8 cellular contexts compared by ENCODE assay signal in the genomic region with DNA sequence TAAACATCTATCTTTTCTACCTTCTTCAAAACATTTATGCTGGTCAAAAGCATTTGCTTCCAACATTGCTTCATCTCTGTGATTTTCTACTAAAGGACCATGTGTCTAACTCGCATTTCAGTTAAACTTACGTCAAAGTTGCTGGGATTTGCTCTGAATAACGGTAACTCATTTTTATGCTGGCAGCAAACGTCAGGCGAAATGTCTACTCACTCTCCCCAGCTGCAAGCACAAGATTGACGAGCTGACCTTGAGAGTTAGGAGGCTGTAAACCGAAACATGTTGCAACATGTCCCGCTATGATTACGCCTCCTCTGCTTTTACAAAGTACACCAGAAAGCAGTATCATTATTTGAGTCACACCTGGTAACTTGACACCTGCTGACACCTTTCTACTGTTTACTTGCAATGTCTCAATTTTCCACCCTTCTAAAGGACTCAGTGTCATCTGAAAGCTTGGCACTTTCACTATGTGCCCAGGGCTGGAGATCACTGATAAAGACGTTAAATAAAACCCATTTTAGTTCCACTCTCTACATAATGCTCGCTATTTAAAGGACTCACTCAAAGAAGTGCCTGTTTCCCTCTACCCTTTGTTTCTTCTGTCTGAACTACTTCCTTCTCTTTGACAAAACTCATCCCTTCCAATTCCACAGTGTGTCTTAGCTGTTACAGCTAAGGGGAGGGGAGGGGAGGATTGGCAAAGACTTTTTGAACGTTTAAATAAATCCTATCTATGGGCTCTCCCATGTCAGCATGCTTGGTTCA.
DNase-seq lines count a peak whose midpoint lies in the region; ATAC-seq and TF ChIP-seq lines count a peak whose summit lies in the region.

No MANE protein-coding gene starts in this region.

- peak overlapping the region; percentile 70 for H3K4me2 ChIP-seq in PC-3 (ENCODE audit: low read length)

- no peaks in the 10 kb centered on the region for H4K20me1 ChIP-seq in PC-3 (ENCODE audit: low read length)

- peaks cover 31% of the 10 kb centered on the region for H3K4me1 ChIP-seq in PC-3 (ENCODE audit: insufficient read depth, low read length)
- peaks cover 3% of the 10 kb centered on the region for H3K4me1 ChIP-seq in colonic mucosa
- H3K4me1 ChIP-seq in muscle layer of duodenum (ENCODE audit: control insufficient read depth in 1 of 2, insufficient read depth in 2 of 2, low read length in 2 of 2), result peaks cover 0 to 5% of the 10 kb centered on the region in 2 donors

- peaks cover 30% of the 10 kb centered on the region for H3K79me2 ChIP-seq in PC-3 (ENCODE audit: low read length)

- TF ChIP-seq EP300 in Ishikawa (IDR thresholded peaks at IDR 0.05; ENCODE audit: borderline replicate concordance), result no peak

- POLR2A ChIA-PET in PC-3 (lab: Charles Lee; ENCODE audit: unreplicated experiment), result no interaction called here

- peak; percentile 69 for ATAC-seq in GM18505 (IDR thresholded peaks at IDR 0.05; ENCODE audit: unreplicated experiment)
- peak; percentile 74 for ATAC-seq in GM21825 (IDR thresholded peaks at IDR 0.05; ENCODE audit: unreplicated experiment)
- ATAC-seq in PC-3, result peak; percentile 41

- intact Hi-C loops in PC-3 (cut with micrococcal nuclease) (no loop called here), colonic mucosa (cut with DNase I) (no loop called here)

- no peaks in the 10 kb centered on the region for H3K9me2 ChIP-seq in PC-3 (replicated peaks; ENCODE audit: low read length)

- no peak overlapping the region for H2AFZ ChIP-seq in PC-3 (ENCODE audit: low read length)

- peak overlapping the region; percentile 48 for H3K27ac ChIP-seq in PC-3 (ENCODE audit: low read length)
- no peak overlapping the region for H3K27ac ChIP-seq in colonic mucosa
- peak overlapping the region; percentile 7 for H3K27ac ChIP-seq in muscle layer of duodenum (ENCODE audit: low read length)

- H3F3A ChIP-seq in PC-3 (ENCODE audit: low read length, unreplicated experiment), result no peaks in the 10 kb centered on the region

- H3K4me3 ChIP-seq in PC-3 (ENCODE audit: low read length) (peak overlapping the region; percentile 50), colonic mucosa (no peak overlapping the region), muscle layer of duodenum (ENCODE audit: low read depth in 1 of 2, low read length in 2 of 2) (peak overlapping the region; percentile 9 to 11), H7 (ENCODE audit: insufficient read depth, low read depth, low read length) (no peak overlapping the region)

- H3K9me3 ChIP-seq in PC-3 (ENCODE audit: low read length), result no peaks in the 10 kb centered on the region
- H3K9me3 ChIP-seq in colonic mucosa, result no peaks in the 10 kb centered on the region
- no peaks in the 10 kb centered on the region for H3K9me3 ChIP-seq in muscle layer of duodenum (ENCODE audit: control insufficient read depth in 1 of 2, low read length in 2 of 2)

- CTCF ChIA-PET in PC-3 (lab: Charles Lee), result no interaction called here

- H3K36me3 ChIP-seq in PC-3 (ENCODE audit: low read depth, low read length) (no peaks in the 10 kb centered on the region), colonic mucosa (no peaks in the 10 kb centered on the region), muscle layer of duodenum (ENCODE audit: control insufficient read depth in 1 of 2, insufficient read depth in 2 of 2, low read length in 2 of 2) (no peaks in the 10 kb centered on the region), H7 (replicated peaks; ENCODE audit: control insufficient read depth, insufficient read depth, low read length) (no peaks in the 10 kb centered on the region)

- TF ChIP-seq CTCF in PC-3 (conservative IDR thresholded peaks at IDR 0.05; ENCODE audit: low read depth, low read length) (no peak), colonic mucosa (IDR thresholded peaks at IDR 0.05) (no peak)

- H3K27me3 ChIP-seq in PC-3 (ENCODE audit: low read length) (no peaks in the 10 kb centered on the region), colonic mucosa (no peaks in the 10 kb centered on the region), muscle layer of duodenum (ENCODE audit: low read depth, low read length) (no peaks in the 10 kb centered on the region), H7 (ENCODE audit: control insufficient read depth, insufficient read depth, low read length) (no peaks in the 10 kb centered on the region)

- no peak overlapping the region for H3K9ac ChIP-seq in PC-3 (ENCODE audit: low read length)
- H3K9ac ChIP-seq in colonic mucosa (ENCODE audit: low read depth in 2 of 2, low read length in 2 of 2), result no peak overlapping the region

- DNase-seq in PC-3 (peak; percentile 81), colonic mucosa (peak; percentile 45), H7 (no peak), HK-2 (ENCODE audit: unreplicated experiment) (no peak)

- TF ChIP-seq RAD21 in Ishikawa (IDR thresholded peaks at IDR 0.05; ENCODE audit: low read depth), result peak; percentile 10; the same call in 1 of the 2 replicates

- BruUV-seq in PC-3 (replicated peaks; lab: Mats Ljungman, UMichigan), result no TSS peak

- no peak for TF ChIP-seq POLR2A in GM18505 (IDR thresholded peaks at IDR 0.05; ENCODE audit: borderline replicate concordance, extremely low read depth, insufficient read depth, insufficient read length)

TF ChIP-seq in Ishikawa, 13 proteins besides CTCF, POLR2A, EP300 and RAD21:
- TF ChIP-seq CREB1 (IDR thresholded peaks at IDR 0.05; ENCODE audit: low read depth) (no peak), NFIC (IDR thresholded peaks at IDR 0.05) (no peak), ZBTB7A (IDR thresholded peaks at IDR 0.05; ENCODE audit: low read depth) (no peak), CEBPB (IDR thresholded peaks at IDR 0.05) (peak; percentile 96)

Comparison
In these comparisons a context has a peak if more than half of its experiments do, and no peak if none do; other contexts are left out.
1. DNase-seq: peak in PC-3 (single experiment) and colonic mucosa (single experiment); none in H7 (single experiment) and HK-2 (single experiment).
2. H3K4me3 ChIP-seq: peak in PC-3 (single experiment) and muscle layer of duodenum (2 of 2); none in colonic mucosa (single experiment) and H7 (single experiment).
3. Peak in every context shown above with its lines, with median percentiles within 50 percentile points of each other: ATAC-seq.